ENCODE assay signal across 8 cellular contexts in genomic region chr1:179709841-179710329, GRCh38. TPM values are rescaled to one million over a fixed set of nuclear protein-coding genes. Genes with fewer than 3 reads are reported as not detected.
DNase-seq lines count a peak whose midpoint lies in the region; ATAC-seq and TF ChIP-seq lines count a peak whose summit lies in the region.

No MANE protein-coding gene starts in this region.

- no peak overlapping the region for H3K4me3 ChIP-seq in GM12865 (ENCODE audit: low read depth, low read length)

- intact Hi-C loops in left ventricle myocardium superior (cut with micrococcal nuclease) = loop anchor here (5.0 kb wide), 1 partner anchor 102 kb away; no protein-coding TSS in a partner anchor

- TF ChIP-seq CTCF in GM12865 (IDR thresholded peaks at IDR 0.05; ENCODE audit: insufficient read depth, low read depth, low read length, missing control alignments) = no peak

- ATAC-seq in GM21576 (IDR thresholded peaks at IDR 0.05; ENCODE audit: unreplicated experiment) (peak; percentile 50), left ventricle myocardium superior (peak; percentile 98), HG02571 (IDR thresholded peaks at IDR 0.05; ENCODE audit: unreplicated experiment) (no peak)

- DNase-seq in GM12865 (ENCODE audit: low read depth) = peak; percentile 70
- DNase-seq in NCI-H460 (ENCODE audit: extremely low read depth, low read depth) = peak; percentile 35
- DNase-seq in left ventricle myocardium superior = peak; percentile 46
- no peak for DNase-seq in cerebellar nuclear complex (lab: John Stamatoyannopoulos, UW)
- no peak for DNase-seq in activated effector memory CD4-positive, alpha-beta T cell treated with Interleukin-2 at 50 U/mL for 16 hours
- no peak for DNase-seq in NCI-H2196 treated with DMSO at 0.1 percent for 48 hours (lab: John Stamatoyannopoulos, UW; ENCODE audit: unreplicated experiment)

RNA-seq across cellular contexts. Expression of gene FAM163A, which starts 33.2 kb away (rescaled TPM):
- total RNA-seq in NCI-H460 (2014; rRNA removed; shearing (Covaris generic)) = 0.12 and 0.17 TPM in 2 replicates
- 0.24 TPM in 1 of 2 replicates, not detected in the other for polyA plus RNA-seq in NCI-H460 (2014; cell fraction: nucleus; rRNA removed)
- total RNA-seq in left ventricle myocardium superior = 0.27 TPM

Comparison
In these comparisons a context has a peak if more than half of its experiments do, and no peak if none do; other contexts are left out.
1. DNase-seq: peak in GM12865 (single experiment), NCI-H460 (single experiment) and left ventricle myocardium superior (single experiment); none in cerebellar nuclear complex (0 of 2), activated effector memory CD4-positive, alpha-beta T cell treated with Interleukin-2 at 50 U/mL for 16 hours (single experiment) and NCI-H2196 treated with DMSO at 0.1 percent for 48 hours (single experiment).